Comparison of ENCODE assay signal across 3 cellular contexts in genomic region chr14:98437113-98437512, GRCh38.
TF ChIP-seq lines count a peak whose summit lies in the region.

No MANE protein-coding gene starts in this region.

TF ChIP-seq in HepG2, 621 proteins besides CTCF, POLR2A, EP300 and RAD21:
- TF ChIP-seq CEBPB (IDR thresholded peaks at IDR 0.05; ENCODE audit: borderline replicate concordance, low read depth, low read length) (peak; percentile 82), ATF1 (CRISPR knock-in tag; IDR thresholded peaks at IDR 0.05) (no peak), ZNF652 (CRISPR knock-in tag; IDR thresholded peaks at IDR 0.05; ENCODE audit: borderline replicate concordance, low read depth) (no peak), XBP1 (CRISPR knock-in tag; IDR thresholded peaks at IDR 0.05) (no peak)
TF ChIP-seq in HepG2: peak in this region for 1.

TF ChIP-seq in IMR-90, 13 proteins besides CTCF, POLR2A, EP300 and RAD21:
- TF ChIP-seq RCOR1 (IDR thresholded peaks at IDR 0.05; ENCODE audit: insufficient replicate concordance, low read length) (no peak), RFX5 (IDR thresholded peaks at IDR 0.05; ENCODE audit: low read depth, low read length) (no peak), BHLHE40 (IDR thresholded peaks at IDR 0.05; ENCODE audit: low read depth, low read length) (no peak), MAZ (IDR thresholded peaks at IDR 0.05; ENCODE audit: borderline replicate concordance, low read depth, low read length) (no peak), NFE2L2 (IDR thresholded peaks at IDR 0.05; ENCODE audit: low read depth, low read length) (no peak), CHD1 (IDR thresholded peaks at IDR 0.05; ENCODE audit: low read depth, low read length) (no peak), CEBPB (IDR thresholded peaks at IDR 0.05; ENCODE audit: low read depth, low read length) (peak; percentile 82)
TF ChIP-seq in IMR-90: peak in this region for 1.

TF ChIP-seq in H1, 55 proteins besides CTCF, POLR2A, EP300 and RAD21:
- TF ChIP-seq CEBPB (IDR thresholded peaks at IDR 0.05; ENCODE audit: low read depth, low read length) (peak; percentile 82; the same call in 1 of the 2 replicates), CHD2 (IDR thresholded peaks at IDR 0.05; ENCODE audit: low read length) (no peak)
